1 cellular context compared by ENCODE assay signal in the genomic region with DNA sequence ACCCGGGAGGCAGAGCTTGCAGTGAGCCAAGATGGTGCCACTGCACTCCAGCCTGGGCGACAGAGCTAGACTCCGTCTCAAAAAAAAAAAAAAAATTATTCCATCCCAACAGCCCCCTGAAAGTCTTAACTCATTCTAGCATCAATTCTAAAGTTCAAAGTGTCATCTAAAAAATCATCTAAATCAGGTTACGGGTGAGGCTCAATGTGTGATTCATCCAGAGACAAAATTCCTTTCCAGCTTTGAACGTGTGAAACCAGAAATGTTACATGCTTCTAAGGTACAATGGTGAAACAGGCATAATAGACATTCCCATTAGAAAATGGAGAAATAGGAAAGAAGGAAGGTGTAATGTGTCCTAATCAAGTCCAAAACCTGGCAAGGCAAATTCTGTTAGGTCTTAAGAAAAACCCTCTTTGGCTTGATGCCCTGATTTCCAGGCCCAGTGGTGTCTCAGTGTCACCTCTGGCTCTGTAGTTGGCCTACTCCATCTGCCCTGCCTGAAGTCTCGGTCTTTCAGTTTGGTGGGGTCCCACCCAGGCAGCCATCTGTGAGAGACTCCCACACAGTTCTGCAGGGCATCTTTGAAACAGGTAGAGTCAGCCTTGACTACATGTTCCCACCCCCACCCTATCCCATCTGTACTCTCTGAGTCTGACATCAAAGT.
TF ChIP-seq lines count a peak whose summit lies in the region.

No MANE protein-coding gene starts in this region.

TF ChIP-seq in K562, 482 proteins besides CTCF, POLR2A, EP300 and RAD21 (continued from another document and continues in another):
- no peak for TF ChIP-seq TCF3 (CRISPR knock-in tag; IDR thresholded peaks at IDR 0.05)
- TF ChIP-seq, protein P1, sequence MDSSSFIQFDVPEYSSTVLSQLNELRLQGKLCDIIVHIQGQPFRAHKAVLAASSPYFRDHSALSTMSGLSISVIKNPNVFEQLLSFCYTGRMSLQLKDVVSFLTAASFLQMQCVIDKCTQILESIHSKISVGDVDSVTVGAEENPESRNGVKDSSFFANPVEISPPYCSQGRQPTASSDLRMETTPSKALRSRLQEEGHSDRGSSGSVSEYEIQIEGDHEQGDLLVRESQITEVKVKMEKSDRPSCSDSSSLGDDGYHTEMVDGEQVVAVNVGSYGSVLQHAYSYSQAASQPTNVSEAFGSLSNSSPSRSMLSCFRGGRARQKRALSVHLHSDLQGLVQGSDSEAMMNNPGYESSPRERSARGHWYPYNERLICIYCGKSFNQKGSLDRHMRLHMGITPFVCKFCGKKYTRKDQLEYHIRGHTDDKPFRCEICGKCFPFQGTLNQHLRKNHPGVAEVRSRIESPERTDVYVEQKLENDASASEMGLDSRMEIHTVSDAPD (CRISPR knock-in tag; IDR thresholded peaks at IDR 0.05) = no peak
- no peak for TF ChIP-seq CBX5 (IDR thresholded peaks at IDR 0.05; ENCODE audit: borderline replicate concordance, low read depth)
- TF ChIP-seq EWSR1 (IDR thresholded peaks at IDR 0.05; ENCODE audit: borderline replicate concordance, low read depth, partially characterized antibody) = peak; percentile 84
- TF ChIP-seq SAFB2 (IDR thresholded peaks at IDR 0.05; ENCODE audit: borderline replicate concordance, low read depth, low read length, severe bottlenecking) = no peak
- TF ChIP-seq MEF2D (tag; conservative IDR thresholded peaks at IDR 0.05; ENCODE audit: low read depth) = no peak
- peak; percentile 67 for TF ChIP-seq SUPT5H (IDR thresholded peaks at IDR 0.05)
- no peak for TF ChIP-seq HNRNPLL (IDR thresholded peaks at IDR 0.05; ENCODE audit: low read depth, low read length, poor library complexity, severe bottlenecking)
- no peak for TF ChIP-seq POLR3A (IDR thresholded peaks at IDR 0.05; ENCODE audit: borderline replicate concordance, extremely low read depth, insufficient read depth, insufficient read length)
- TF ChIP-seq NR2C2 (CRISPR knock-in tag; IDR thresholded peaks at IDR 0.05) = no peak
- TF ChIP-seq NR2C2 (tag; IDR thresholded peaks at IDR 0.05) = no peak
- TF ChIP-seq GTF2A2 (tag; IDR thresholded peaks at IDR 0.05) = no peak
- TF ChIP-seq HDAC6 (IDR thresholded peaks at IDR 0.05; ENCODE audit: low read depth, low read length) = no peak
- TF ChIP-seq, protein P2, sequence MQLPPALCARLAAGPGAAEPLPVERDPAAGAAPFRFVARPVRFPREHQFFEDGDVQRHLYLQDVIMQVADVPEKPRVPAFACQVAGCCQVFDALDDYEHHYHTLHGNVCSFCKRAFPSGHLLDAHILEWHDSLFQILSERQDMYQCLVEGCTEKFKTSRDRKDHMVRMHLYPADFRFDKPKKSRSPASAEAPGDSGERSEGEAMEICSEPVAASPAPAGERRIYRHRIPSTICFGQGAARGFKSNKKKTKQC (CRISPR knock-in tag; IDR thresholded peaks at IDR 0.05) = no peak
- no peak for TF ChIP-seq ZNF561 (CRISPR knock-in tag; conservative IDR thresholded peaks at IDR 0.05)
- 0 out of 2 replicates have a peak, but pooled peaks have one; percentile 42 for TF ChIP-seq THRAP3 (IDR thresholded peaks at IDR 0.05; ENCODE audit: borderline replicate concordance)
- no peak for TF ChIP-seq FOS (IDR thresholded peaks at IDR 0.05; ENCODE audit: extremely low read depth, insufficient read length)
- TF ChIP-seq, protein P3, sequence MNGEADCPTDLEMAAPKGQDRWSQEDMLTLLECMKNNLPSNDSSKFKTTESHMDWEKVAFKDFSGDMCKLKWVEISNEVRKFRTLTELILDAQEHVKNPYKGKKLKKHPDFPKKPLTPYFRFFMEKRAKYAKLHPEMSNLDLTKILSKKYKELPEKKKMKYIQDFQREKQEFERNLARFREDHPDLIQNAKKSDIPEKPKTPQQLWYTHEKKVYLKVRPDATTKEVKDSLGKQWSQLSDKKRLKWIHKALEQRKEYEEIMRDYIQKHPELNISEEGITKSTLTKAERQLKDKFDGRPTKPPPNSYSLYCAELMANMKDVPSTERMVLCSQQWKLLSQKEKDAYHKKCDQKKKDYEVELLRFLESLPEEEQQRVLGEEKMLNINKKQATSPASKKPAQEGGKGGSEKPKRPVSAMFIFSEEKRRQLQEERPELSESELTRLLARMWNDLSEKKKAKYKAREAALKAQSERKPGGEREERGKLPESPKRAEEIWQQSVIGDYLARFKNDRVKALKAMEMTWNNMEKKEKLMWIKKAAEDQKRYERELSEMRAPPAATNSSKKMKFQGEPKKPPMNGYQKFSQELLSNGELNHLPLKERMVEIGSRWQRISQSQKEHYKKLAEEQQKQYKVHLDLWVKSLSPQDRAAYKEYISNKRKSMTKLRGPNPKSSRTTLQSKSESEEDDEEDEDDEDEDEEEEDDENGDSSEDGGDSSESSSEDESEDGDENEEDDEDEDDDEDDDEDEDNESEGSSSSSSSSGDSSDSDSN (IDR thresholded peaks at IDR 0.05; ENCODE audit: borderline replicate concordance in 1 of 2, low read depth in 2 of 2, low read length in 2 of 2) = no peak
- no peak for TF ChIP-seq RBM14 (IDR thresholded peaks at IDR 0.05; ENCODE audit: borderline replicate concordance, insufficient read depth, low read depth, low read length)
- TF ChIP-seq BRF1 (IDR thresholded peaks at IDR 0.05; ENCODE audit: borderline replicate concordance, extremely low read depth, insufficient read length) = no peak
- TF ChIP-seq ZNF12 (CRISPR knock-in tag; IDR thresholded peaks at IDR 0.05) = no peak
- TF ChIP-seq ZNF699 (CRISPR knock-in tag; IDR thresholded peaks at IDR 0.05; ENCODE audit: insufficient replicate concordance) = no peak
- no peak for TF ChIP-seq RBBP5 (IDR thresholded peaks at IDR 0.05; ENCODE audit: borderline replicate concordance, insufficient read depth, low read length, poor library complexity, severe bottlenecking)
- TF ChIP-seq, protein P4, sequence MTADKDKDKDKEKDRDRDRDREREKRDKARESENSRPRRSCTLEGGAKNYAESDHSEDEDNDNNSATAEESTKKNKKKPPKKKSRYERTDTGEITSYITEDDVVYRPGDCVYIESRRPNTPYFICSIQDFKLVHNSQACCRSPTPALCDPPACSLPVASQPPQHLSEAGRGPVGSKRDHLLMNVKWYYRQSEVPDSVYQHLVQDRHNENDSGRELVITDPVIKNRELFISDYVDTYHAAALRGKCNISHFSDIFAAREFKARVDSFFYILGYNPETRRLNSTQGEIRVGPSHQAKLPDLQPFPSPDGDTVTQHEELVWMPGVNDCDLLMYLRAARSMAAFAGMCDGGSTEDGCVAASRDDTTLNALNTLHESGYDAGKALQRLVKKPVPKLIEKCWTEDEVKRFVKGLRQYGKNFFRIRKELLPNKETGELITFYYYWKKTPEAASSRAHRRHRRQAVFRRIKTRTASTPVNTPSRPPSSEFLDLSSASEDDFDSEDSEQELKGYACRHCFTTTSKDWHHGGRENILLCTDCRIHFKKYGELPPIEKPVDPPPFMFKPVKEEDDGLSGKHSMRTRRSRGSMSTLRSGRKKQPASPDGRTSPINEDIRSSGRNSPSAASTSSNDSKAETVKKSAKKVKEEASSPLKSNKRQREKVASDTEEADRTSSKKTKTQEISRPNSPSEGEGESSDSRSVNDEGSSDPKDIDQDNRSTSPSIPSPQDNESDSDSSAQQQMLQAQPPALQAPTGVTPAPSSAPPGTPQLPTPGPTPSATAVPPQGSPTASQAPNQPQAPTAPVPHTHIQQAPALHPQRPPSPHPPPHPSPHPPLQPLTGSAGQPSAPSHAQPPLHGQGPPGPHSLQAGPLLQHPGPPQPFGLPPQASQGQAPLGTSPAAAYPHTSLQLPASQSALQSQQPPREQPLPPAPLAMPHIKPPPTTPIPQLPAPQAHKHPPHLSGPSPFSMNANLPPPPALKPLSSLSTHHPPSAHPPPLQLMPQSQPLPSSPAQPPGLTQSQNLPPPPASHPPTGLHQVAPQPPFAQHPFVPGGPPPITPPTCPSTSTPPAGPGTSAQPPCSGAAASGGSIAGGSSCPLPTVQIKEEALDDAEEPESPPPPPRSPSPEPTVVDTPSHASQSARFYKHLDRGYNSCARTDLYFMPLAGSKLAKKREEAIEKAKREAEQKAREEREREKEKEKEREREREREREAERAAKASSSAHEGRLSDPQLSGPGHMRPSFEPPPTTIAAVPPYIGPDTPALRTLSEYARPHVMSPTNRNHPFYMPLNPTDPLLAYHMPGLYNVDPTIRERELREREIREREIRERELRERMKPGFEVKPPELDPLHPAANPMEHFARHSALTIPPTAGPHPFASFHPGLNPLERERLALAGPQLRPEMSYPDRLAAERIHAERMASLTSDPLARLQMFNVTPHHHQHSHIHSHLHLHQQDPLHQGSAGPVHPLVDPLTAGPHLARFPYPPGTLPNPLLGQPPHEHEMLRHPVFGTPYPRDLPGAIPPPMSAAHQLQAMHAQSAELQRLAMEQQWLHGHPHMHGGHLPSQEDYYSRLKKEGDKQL (CRISPR knock-in tag; IDR thresholded peaks at IDR 0.05; ENCODE audit: borderline replicate concordance) = no peak
- no peak for TF ChIP-seq DNMT1 (IDR thresholded peaks at IDR 0.05)
- TF ChIP-seq, protein P5, sequence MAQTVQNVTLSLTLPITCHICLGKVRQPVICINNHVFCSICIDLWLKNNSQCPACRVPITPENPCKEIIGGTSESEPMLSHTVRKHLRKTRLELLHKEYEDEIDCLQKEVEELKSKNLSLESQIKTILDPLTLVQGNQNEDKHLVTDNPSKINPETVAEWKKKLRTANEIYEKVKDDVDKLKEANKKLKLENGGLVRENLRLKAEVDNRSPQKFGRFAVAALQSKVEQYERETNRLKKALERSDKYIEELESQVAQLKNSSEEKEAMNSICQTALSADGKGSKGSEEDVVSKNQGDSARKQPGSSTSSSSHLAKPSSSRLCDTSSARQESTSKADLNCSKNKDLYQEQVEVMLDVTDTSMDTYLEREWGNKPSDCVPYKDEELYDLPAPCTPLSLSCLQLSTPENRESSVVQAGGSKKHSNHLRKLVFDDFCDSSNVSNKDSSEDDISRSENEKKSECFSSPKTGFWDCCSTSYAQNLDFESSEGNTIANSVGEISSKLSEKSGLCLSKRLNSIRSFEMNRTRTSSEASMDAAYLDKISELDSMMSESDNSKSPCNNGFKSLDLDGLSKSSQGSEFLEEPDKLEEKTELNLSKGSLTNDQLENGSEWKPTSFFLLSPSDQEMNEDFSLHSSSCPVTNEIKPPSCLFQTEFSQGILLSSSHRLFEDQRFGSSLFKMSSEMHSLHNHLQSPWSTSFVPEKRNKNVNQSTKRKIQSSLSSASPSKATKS (CRISPR knock-in tag; IDR thresholded peaks at IDR 0.05) = no peak
- no peak for TF ChIP-seq MAFF (IDR thresholded peaks at IDR 0.05; ENCODE audit: low read length)
- no peak for TF ChIP-seq ZNF197 (CRISPR knock-in tag; IDR thresholded peaks at IDR 0.05; ENCODE audit: low read depth)
- no peak for TF ChIP-seq MAZ (CRISPR knock-in tag; conservative IDR thresholded peaks at IDR 0.05 in 1 of 2, IDR thresholded peaks at IDR 0.05 in 1 of 2)
- TF ChIP-seq, protein P6, sequence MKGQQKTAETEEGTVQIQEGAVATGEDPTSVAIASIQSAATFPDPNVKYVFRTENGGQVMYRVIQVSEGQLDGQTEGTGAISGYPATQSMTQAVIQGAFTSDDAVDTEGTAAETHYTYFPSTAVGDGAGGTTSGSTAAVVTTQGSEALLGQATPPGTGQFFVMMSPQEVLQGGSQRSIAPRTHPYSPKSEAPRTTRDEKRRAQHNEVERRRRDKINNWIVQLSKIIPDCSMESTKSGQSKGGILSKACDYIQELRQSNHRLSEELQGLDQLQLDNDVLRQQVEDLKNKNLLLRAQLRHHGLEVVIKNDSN (CRISPR knock-in tag; IDR thresholded peaks at IDR 0.05) = no peak
- TF ChIP-seq, protein P7, sequence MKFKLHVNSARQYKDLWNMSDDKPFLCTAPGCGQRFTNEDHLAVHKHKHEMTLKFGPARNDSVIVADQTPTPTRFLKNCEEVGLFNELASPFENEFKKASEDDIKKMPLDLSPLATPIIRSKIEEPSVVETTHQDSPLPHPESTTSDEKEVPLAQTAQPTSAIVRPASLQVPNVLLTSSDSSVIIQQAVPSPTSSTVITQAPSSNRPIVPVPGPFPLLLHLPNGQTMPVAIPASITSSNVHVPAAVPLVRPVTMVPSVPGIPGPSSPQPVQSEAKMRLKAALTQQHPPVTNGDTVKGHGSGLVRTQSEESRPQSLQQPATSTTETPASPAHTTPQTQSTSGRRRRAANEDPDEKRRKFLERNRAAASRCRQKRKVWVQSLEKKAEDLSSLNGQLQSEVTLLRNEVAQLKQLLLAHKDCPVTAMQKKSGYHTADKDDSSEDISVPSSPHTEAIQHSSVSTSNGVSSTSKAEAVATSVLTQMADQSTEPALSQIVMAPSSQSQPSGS (CRISPR knock-in tag; IDR thresholded peaks at IDR 0.05) = no peak
- no peak for TF ChIP-seq SIX5 (IDR thresholded peaks at IDR 0.05; ENCODE audit: borderline replicate concordance in 1 of 2, insufficient read depth in 1 of 2, low read depth in 1 of 2, low read length in 2 of 2)
- TF ChIP-seq POLR3G (IDR thresholded peaks at IDR 0.05; ENCODE audit: extremely low read depth, insufficient read length, insufficient replicate concordance) = no peak
- TF ChIP-seq ELF1 (tag; IDR thresholded peaks at IDR 0.05) = no peak
- TF ChIP-seq CBX2 (IDR thresholded peaks at IDR 0.05; ENCODE audit: insufficient read depth, low read length, poor library complexity, severe bottlenecking) = no peak
- TF ChIP-seq, protein P8, sequence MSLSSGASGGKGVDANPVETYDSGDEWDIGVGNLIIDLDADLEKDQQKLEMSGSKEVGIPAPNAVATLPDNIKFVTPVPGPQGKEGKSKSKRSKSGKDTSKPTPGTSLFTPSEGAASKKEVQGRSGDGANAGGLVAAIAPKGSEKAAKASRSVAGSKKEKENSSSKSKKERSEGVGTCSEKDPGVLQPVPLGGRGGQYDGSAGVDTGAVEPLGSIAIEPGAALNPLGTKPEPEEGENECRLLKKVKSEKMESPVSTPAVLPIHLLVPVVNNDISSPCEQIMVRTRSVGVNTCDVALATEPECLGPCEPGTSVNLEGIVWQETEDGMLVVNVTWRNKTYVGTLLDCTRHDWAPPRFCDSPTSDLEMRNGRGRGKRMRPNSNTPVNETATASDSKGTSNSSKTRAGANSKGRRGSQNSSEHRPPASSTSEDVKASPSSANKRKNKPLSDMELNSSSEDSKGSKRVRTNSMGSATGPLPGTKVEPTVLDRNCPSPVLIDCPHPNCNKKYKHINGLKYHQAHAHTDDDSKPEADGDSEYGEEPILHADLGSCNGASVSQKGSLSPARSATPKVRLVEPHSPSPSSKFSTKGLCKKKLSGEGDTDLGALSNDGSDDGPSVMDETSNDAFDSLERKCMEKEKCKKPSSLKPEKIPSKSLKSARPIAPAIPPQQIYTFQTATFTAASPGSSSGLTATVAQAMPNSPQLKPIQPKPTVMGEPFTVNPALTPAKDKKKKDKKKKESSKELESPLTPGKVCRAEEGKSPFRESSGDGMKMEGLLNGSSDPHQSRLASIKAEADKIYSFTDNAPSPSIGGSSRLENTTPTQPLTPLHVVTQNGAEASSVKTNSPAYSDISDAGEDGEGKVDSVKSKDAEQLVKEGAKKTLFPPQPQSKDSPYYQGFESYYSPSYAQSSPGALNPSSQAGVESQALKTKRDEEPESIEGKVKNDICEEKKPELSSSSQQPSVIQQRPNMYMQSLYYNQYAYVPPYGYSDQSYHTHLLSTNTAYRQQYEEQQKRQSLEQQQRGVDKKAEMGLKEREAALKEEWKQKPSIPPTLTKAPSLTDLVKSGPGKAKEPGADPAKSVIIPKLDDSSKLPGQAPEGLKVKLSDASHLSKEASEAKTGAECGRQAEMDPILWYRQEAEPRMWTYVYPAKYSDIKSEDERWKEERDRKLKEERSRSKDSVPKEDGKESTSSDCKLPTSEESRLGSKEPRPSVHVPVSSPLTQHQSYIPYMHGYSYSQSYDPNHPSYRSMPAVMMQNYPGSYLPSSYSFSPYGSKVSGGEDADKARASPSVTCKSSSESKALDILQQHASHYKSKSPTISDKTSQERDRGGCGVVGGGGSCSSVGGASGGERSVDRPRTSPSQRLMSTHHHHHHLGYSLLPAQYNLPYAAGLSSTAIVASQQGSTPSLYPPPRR (CRISPR knock-in tag; IDR thresholded peaks at IDR 0.05; ENCODE audit: borderline replicate concordance) = no peak
